In the genomic region with DNA sequence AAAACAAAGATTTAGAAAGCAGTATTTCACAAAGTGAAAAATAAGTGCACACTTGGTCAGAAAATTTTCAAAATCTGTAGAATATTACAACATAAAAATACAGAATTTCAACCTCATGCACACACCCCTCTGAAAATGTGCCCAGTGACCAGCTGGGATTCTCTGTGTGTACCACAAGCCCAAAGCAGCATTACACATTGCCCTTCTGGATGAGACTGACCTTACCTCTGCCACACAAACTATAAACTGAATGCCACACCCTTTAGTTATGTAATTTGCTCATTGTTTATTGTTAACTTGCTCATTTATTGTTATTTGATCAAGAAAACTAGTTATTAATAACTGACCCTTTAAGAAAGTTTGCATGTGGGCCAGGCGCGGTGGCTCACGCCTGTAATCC, we compare ENCODE assay signal across 20 cellular contexts.
DNase-seq lines count a peak whose midpoint lies in the region; ATAC-seq, FAIRE-seq and TF ChIP-seq lines count a peak whose summit lies in the region.
"Had no signal": no experiment of that assay in that cellular context is flagged by ENCODE, and none has a peak within 500 bp of the region (broad histone marks: within the 10 kb centered on the region; RNA-seq: fewer than 3 reads in every experiment).

No MANE protein-coding gene starts in this region.

- H2AFZ ChIP-seq in mammary epithelial cell (ENCODE audit: low read depth, low read length): no peak overlapping the region

- H3K27me3 ChIP-seq in mammary epithelial cell (ENCODE audit: insufficient read depth, low read length) (no peaks in the 10 kb centered on the region), esophagus muscularis mucosa (no peaks in the 10 kb centered on the region), small intestine (ENCODE audit: control insufficient read depth in 2 of 2, insufficient read depth in 2 of 2, low read length in 2 of 2) (no peaks in the 10 kb centered on the region)

- H3K27ac Mint-ChIP-seq in MCF 10A (ENCODE audit: low read depth, unreplicated experiment): no peak overlapping the region
- H3K27ac Mint-ChIP-seq: CD4-positive, alpha-beta T cell had no signal

- H3K4me2 ChIP-seq in mammary epithelial cell (ENCODE audit: insufficient read depth, low read depth, low read length): no peak overlapping the region
- H3K4me2 ChIP-seq: A549 had no signal

- no peak overlapping the region for H3K4me3 ChIP-seq in mammary epithelial cell (replicated peaks in 1 of 3; ENCODE audit: insufficient read depth in 1 of 3, low read depth in 2 of 3, low read length in 3 of 3)
- H3K4me3 ChIP-seq in esophagus muscularis mucosa: no peak overlapping the region
- H3K4me3 ChIP-seq in mucosa of descending colon: no peak overlapping the region
- H3K4me3 ChIP-seq in small intestine (ENCODE audit: low read depth in 1 of 2, low read length in 2 of 2): no peak overlapping the region
- H3K4me3 ChIP-seq in lower leg skin (ENCODE audit: low read depth, poor library complexity, severe bottlenecking): no peak overlapping the region
- H3K4me3 ChIP-seq: A549 had no signal

- in situ Hi-C loops in mammary epithelial cell (cut with MboI; ENCODE audit: low sequenced_read_pairs in 2 of 2): no loop called here

- CTCF ChIA-PET in mammary epithelial cell (lab: Charles Lee; ENCODE audit: low non-redundant PET): no interaction called here
- CTCF ChIA-PET in MCF 10A (lab: Yijun Ruan, JAX): no interaction called here

- H3K9ac ChIP-seq in mammary epithelial cell (ENCODE audit: insufficient read depth, low read length): no peak overlapping the region

- no peak for TF ChIP-seq EP300 in esophagus muscularis mucosa (IDR thresholded peaks at IDR 0.05)

- peaks cover 9% of the 10 kb centered on the region for H3K4me1 Mint-ChIP-seq in MCF 10A (ENCODE audit: insufficient read depth, unreplicated experiment)

- H3K36me3 Mint-ChIP-seq in MCF 10A (ENCODE audit: insufficient read depth, unreplicated experiment): no peaks in the 10 kb centered on the region

- H3K9me3 Mint-ChIP-seq in MCF 10A (ENCODE audit: unreplicated experiment): no peaks in the 10 kb centered on the region
- H3K9me3 Mint-ChIP-seq: CD4-positive, alpha-beta T cell; H9 had no signal

- H3K27me3 Mint-ChIP-seq in MCF 10A (ENCODE audit: insufficient read depth, unreplicated experiment): no peaks in the 10 kb centered on the region
- H3K27me3 Mint-ChIP-seq: CD4-positive, alpha-beta T cell had no signal

- WGBS in mammary epithelial cell (ENCODE audit: low coverage, missing lambda C conversion rate): 95% methylated on average over 3 of the region's 3 CpGs
- 100% methylated on average over 3 of the region's 3 CpGs for WGBS in esophagus muscularis mucosa
- 94 to 100% (median 94%) methylated on average over 3 of the region's 3 CpGs for WGBS in small intestine, 3 donors
- WGBS in lower leg skin, 2 donors: 99 to 100% methylated on average over 3 of the region's 3 CpGs

- H3K4me3 Mint-ChIP-seq in MCF 10A (ENCODE audit: unreplicated experiment): no peak overlapping the region
- H3K4me3 Mint-ChIP-seq: CD4-positive, alpha-beta T cell; H9 had no signal

- dilution Hi-C loops in mammary epithelial cell (cut with HindIII; ENCODE audit: low sequenced_read_pairs): loop anchor here (5.0 kb wide), 1 partner anchor 75 kb away; no protein-coding TSS in a partner anchor

- TF ChIP-seq POLR2A in esophagus muscularis mucosa (IDR thresholded peaks at IDR 0.05; ENCODE audit: low read depth): no peak
- no peak for TF ChIP-seq POLR2A in lower leg skin (IDR thresholded peaks at IDR 0.05)

- BruUV-seq in mammary epithelial cell (replicated peaks; lab: Mats Ljungman, UMichigan) (no TSS peak), MCF 10A (replicated peaks; lab: Mats Ljungman, UMichigan) (no TSS peak)

- intact Hi-C loops in mammary epithelial cell (cut with micrococcal nuclease) (no loop called here), MCF 10A (cut with micrococcal nuclease) (no loop called here), esophagus muscularis mucosa (cut with DNase I) (no loop called here), mucosa of descending colon (cut with DNase I, micrococcal nuclease) (no loop called here), lower leg skin (cut with DNase I; ENCODE audit: low total_unique reads) (no loop called here)

- H3K4me1 ChIP-seq in mammary epithelial cell (ENCODE audit: insufficient read depth, low read length) (peaks cover 24% of the 10 kb centered on the region), esophagus muscularis mucosa (no peaks in the 10 kb centered on the region), mucosa of descending colon (ENCODE audit: low read depth) (no peaks in the 10 kb centered on the region), small intestine (ENCODE audit: control insufficient read depth in 2 of 2, insufficient read depth in 1 of 2, low read depth in 1 of 2, low read length in 1 of 2) (no peaks in the 10 kb centered on the region)
- H3K4me1 ChIP-seq: Caco-2 had no signal

- H4K20me1 ChIP-seq in mammary epithelial cell (ENCODE audit: insufficient read depth, low read length): no peaks in the 10 kb centered on the region

- peak; percentile 45 for DNase-seq in mammary epithelial cell
- DNase-seq in MCF 10A (ENCODE audit: unreplicated experiment): no peak
- peak; percentile 55 for DNase-seq in esophagus muscularis mucosa (ENCODE audit: extremely low spot score)
- DNase-seq in mucosa of descending colon: no peak
- peak; percentile 26 for DNase-seq in small intestine
- DNase-seq in activated CD4-positive, alpha-beta T cell treated with anti-CD3 and anti-CD28 coated beads for 4 hours: no peak
- no peak for DNase-seq in activated naive CD4-positive, alpha-beta T cell treated with Interleukin-2 at 50 U/mL for 16 hours
- no peak for DNase-seq in lower leg skin (ENCODE audit: low spot score in 2 of 2)
- DNase-seq: AML-193; Caco-2; CD4-positive, alpha-beta T cell; H9 had no signal

- H3K36me3 ChIP-seq in mammary epithelial cell (ENCODE audit: insufficient read depth, low read length): no peaks in the 10 kb centered on the region
- H3K36me3 ChIP-seq in esophagus muscularis mucosa: no peaks in the 10 kb centered on the region
- H3K36me3 ChIP-seq in mucosa of descending colon (ENCODE audit: low read depth): no peaks in the 10 kb centered on the region
- H3K36me3 ChIP-seq in small intestine (ENCODE audit: control insufficient read depth in 2 of 2, insufficient read depth in 2 of 2, low read length in 2 of 2): no peaks in the 10 kb centered on the region

- H3K27ac ChIP-seq in mammary epithelial cell (ENCODE audit: insufficient read depth, low read depth, low read length): no peak overlapping the region
- H3K27ac ChIP-seq in esophagus muscularis mucosa (replicated peaks in 1 of 4): no peak overlapping the region
- H3K27ac ChIP-seq in small intestine (ENCODE audit: low read depth in 1 of 2, low read length in 1 of 2): no peak overlapping the region
- H3K27ac ChIP-seq: 22Rv1, A549, C4-2B had no signal

- no peaks in the 10 kb centered on the region for H3K9me3 ChIP-seq in mammary epithelial cell (replicated peaks; ENCODE audit: insufficient read depth, low read length)
- H3K9me3 ChIP-seq in esophagus muscularis mucosa: no peaks in the 10 kb centered on the region
- no peaks in the 10 kb centered on the region for H3K9me3 ChIP-seq in mucosa of descending colon
- no peaks in the 10 kb centered on the region for H3K9me3 ChIP-seq in small intestine (ENCODE audit: control insufficient read depth, low read depth)
- H3K9me3 ChIP-seq: A549, Caco-2 had no signal

- TF ChIP-seq CTCF in mammary epithelial cell (conservative IDR thresholded peaks at IDR 0.05 in 1 of 2, IDR thresholded peaks at IDR 0.05 in 1 of 2; ENCODE audit: extremely low read depth in 1 of 2, insufficient read depth in 1 of 2, low read depth in 1 of 2, low read length in 2 of 2): no peak
- TF ChIP-seq CTCF in MCF 10A (IDR thresholded peaks at IDR 0.05; ENCODE audit: unreplicated experiment): no peak
- no peak for TF ChIP-seq CTCF in esophagus muscularis mucosa (IDR thresholded peaks at IDR 0.05)
- TF ChIP-seq CTCF in mucosa of descending colon (IDR thresholded peaks at IDR 0.05): no peak
- TF ChIP-seq CTCF in lower leg skin (IDR thresholded peaks at IDR 0.05): no peak

- H3K79me2 ChIP-seq in mammary epithelial cell (ENCODE audit: insufficient read depth, low read length): no peaks in the 10 kb centered on the region

- ATAC-seq in mucosa of descending colon: peak; percentile 55
- ATAC-seq: A549 had no signal

- FAIRE-seq in small intestine (lab: Jason Lieb, UNC): no peak
- FAIRE-seq: A549, D721Med, G401.6, GM12891, GM19239, H1 had no signal

- POLR2A ChIA-PET in MCF 10A (lab: Yijun Ruan, JAX): no interaction called here

Comparison
In these comparisons a context has a peak if more than half of its experiments do, and no peak if none do; other contexts are left out.
1. DNase-seq: peak in mammary epithelial cell (single experiment), esophagus muscularis mucosa (single experiment) and small intestine (single experiment); none in MCF 10A (single experiment), mucosa of descending colon (0 of 3), activated CD4-positive, alpha-beta T cell treated with anti-CD3 and anti-CD28 coated beads for 4 hours (0 of 2), activated naive CD4-positive, alpha-beta T cell treated with Interleukin-2 at 50 U/mL for 16 hours (single experiment) and lower leg skin (0 of 2).